In the genomic region with DNA sequence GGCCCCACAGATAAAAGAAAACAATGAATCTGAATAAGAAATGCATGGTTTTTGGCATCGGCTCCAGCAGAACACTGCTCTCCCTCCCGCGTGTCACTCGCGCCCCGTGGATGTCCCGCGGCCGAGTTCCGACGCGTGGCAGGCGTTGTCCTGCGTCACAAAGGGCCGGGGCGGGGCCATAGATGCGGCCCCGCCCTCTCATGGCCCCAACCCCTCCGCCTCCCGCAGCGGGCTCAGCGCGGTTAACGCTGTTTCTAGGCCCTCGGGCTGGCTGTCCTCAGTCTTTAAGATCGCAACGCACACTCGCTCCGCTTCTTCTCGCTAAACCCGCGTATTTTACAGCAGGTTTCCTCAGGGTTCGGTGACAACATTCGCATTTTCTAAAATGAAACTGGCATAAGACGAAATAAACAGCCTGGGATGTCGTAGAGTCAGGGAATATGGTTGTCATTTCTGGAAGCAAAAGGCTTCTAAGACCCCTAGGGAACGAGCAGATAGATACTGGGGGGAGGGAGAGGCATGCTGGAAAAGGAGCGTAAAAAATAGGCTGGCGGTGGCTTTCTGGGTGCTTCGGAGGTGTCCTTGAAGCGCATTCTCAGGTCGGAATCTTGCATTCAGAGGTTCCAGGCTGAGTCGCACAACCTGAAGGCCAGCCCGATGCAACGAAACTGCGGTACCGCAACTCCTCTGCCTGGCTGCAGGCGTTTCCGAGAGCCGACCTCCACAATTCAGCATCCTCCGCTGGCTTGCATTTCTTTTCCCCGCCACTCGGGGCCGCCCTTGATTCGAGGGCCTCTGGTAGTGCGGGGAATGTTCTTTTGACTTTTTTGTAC, we compare ENCODE assay signal across 8 cellular contexts. TPM values are rescaled to one million over a fixed set of nuclear protein-coding genes. Genes with fewer than 3 reads are reported as not detected.
A peak's percentile ranks its signal among the peaks of the same experiment; 100 is the strongest.
DNase-seq lines count a peak whose midpoint lies in the region; ATAC-seq and TF ChIP-seq lines count a peak whose summit lies in the region.

A gene with protein sequence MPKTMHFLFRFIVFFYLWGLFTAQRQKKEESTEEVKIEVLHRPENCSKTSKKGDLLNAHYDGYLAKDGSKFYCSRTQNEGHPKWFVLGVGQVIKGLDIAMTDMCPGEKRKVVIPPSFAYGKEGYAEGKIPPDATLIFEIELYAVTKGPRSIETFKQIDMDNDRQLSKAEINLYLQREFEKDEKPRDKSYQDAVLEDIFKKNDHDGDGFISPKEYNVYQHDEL (minus strand): TSS at position 159 of the 833 bp plus-strand sequence. CDS start 101 bp downstream, at position 58.

- H3K4me1 Mint-ChIP-seq in activated CD4-positive, alpha-beta T cell treated with anti-CD3 and anti-CD28 coated beads, Interleukin-2, amount 10 ng/mL, durations not matched to agents 24 days and 14 days, result peaks cover 35% of the 10 kb centered on the region

- H3K4me3 ChIP-seq in BE2C (ENCODE audit: low read depth, low read length), result peak within 1 kb of the TSS; percentile 92

- ATAC-seq in HG03439 (IDR thresholded peaks at IDR 0.05; ENCODE audit: unreplicated experiment) (peak; percentile 43), left lobe of liver (peak; percentile 82)

- no peaks in the 10 kb centered on the region for H3K36me3 ChIP-seq in BE2C

- peaks cover 3% of the 10 kb centered on the region for H3K36me3 Mint-ChIP-seq in activated CD4-positive, alpha-beta T cell treated with anti-CD3 and anti-CD28 coated beads, Interleukin-2, amount 10 ng/mL, durations not matched to agents 24 days and 14 days (ENCODE audit: low read depth)

- no peaks in the 10 kb centered on the region for H3K27me3 Mint-ChIP-seq in activated CD4-positive, alpha-beta T cell treated with anti-CD3 and anti-CD28 coated beads, Interleukin-2, amount 10 ng/mL, durations not matched to agents 24 days and 14 days

- H3K27ac Mint-ChIP-seq in activated CD4-positive, alpha-beta T cell treated with anti-CD3 and anti-CD28 coated beads, Interleukin-2, amount 10 ng/mL, durations not matched to agents 24 days and 14 days, result peak within 1 kb of the TSS; percentile 97

- peak; percentile 73 for TF ChIP-seq POLR2A in GM19193 (IDR thresholded peaks at IDR 0.05; ENCODE audit: extremely low read depth, insufficient read depth, insufficient read length)

- no peaks in the 10 kb centered on the region for H3K9me3 Mint-ChIP-seq in activated CD4-positive, alpha-beta T cell treated with anti-CD3 and anti-CD28 coated beads, Interleukin-2, amount 10 ng/mL, durations not matched to agents 24 days and 14 days

- peak; percentile 59 for TF ChIP-seq CTCF in BE2C (IDR thresholded peaks at IDR 0.05; ENCODE audit: low read depth, low read length)

- DNase-seq in BE2C (peak; percentile 76), NCI-H526 (lab: John Stamatoyannopoulos, UW) (peak; percentile 75 to 92), dedifferentiated amniotic fluid mesenchymal stem cell (ENCODE audit: extremely low spot score) (peak; percentile 78), left lobe of liver (ENCODE audit: low spot score) (peak; percentile 89)
- DNase-seq in activated CD4-positive, alpha-beta T cell treated with anti-CD3 and anti-CD28 coated beads, Interleukin-2, amount 10 ng/mL, durations not matched to agents 24 days and 14 days, result peak; percentile 94
- DNase-seq in stimulated activated CD4-positive, alpha-beta T cell treated with anti-CD3 and anti-CD28 coated beads, Interleukin-2, amount 100 ng/mL, for 4 hours (ENCODE audit: low read depth), result peak; percentile 76

- H3K9me3 ChIP-seq in BE2C, result no peaks in the 10 kb centered on the region

- intact Hi-C loops in activated CD4-positive, alpha-beta T cell treated with anti-CD3 and anti-CD28 coated beads, Interleukin-2, amount 10 ng/mL, durations not matched to agents 24 days and 14 days (cut with micrococcal nuclease), result loop anchor here (1.0 to 2.0 kb wide), 4 partner anchors 27 to 366 kb away; a partner anchor contains a TSS

- peaks cover 4% of the 10 kb centered on the region; the same call in 1 of the 2 replicates for H3K4me1 ChIP-seq in BE2C

- H3K4me3 Mint-ChIP-seq in activated CD4-positive, alpha-beta T cell treated with anti-CD3 and anti-CD28 coated beads, Interleukin-2, amount 10 ng/mL, durations not matched to agents 24 days and 14 days, result peak within 1 kb of the TSS; percentile 93

- no peaks in the 10 kb centered on the region for H3K27me3 ChIP-seq in BE2C

RNA-seq across cellular contexts. Expression of the gene that starts here (rescaled TPM):
- polyA plus RNA-seq in BE2C (2012; ENCODE audit: insufficient read depth, insufficient read length, low read depth), result 12.9 TPM
- total RNA-seq in activated CD4-positive, alpha-beta T cell treated with anti-CD3 and anti-CD28 coated beads, Interleukin-2, amount 10 ng/mL, durations not matched to agents 24 days and 14 days, result 4.8 and 4.9 TPM in 2 replicates
- 3.4 TPM for total RNA-seq in left lobe of liver

Comparison
In these comparisons a context has a peak if more than half of its experiments do, and no peak if none do; other contexts are left out.
1. Peak in every context shown above with its lines: DNase-seq, ATAC-seq and H3K4me3 ChIP-seq.